In genomic region chr16:51592535-51592934, GRCh38 we compare ENCODE assay signal across 21 cellular contexts.
A peak's percentile ranks its signal among the peaks of the same experiment; 100 is the strongest.
DNase-seq lines count a peak whose midpoint lies in the region; ATAC-seq and TF ChIP-seq lines count a peak whose summit lies in the region.
"Had no signal": no experiment of that assay in that cellular context is flagged by ENCODE, and none has a peak within 500 bp of the region (broad histone marks: within the 10 kb centered on the region; RNA-seq: fewer than 3 reads in every experiment).

No MANE protein-coding gene starts in this region.

- TF ChIP-seq CTCF in foreskin keratinocyte (conservative IDR thresholded peaks at IDR 0.05) (no peak), parathyroid adenoma (IDR thresholded peaks at IDR 0.05) (no peak), spleen (IDR thresholded peaks at IDR 0.05 in 8 of 11, conservative IDR thresholded peaks at IDR 0.05 in 3 of 11) (no peak)

- no peaks in the 10 kb centered on the region for H3K4me1 Mint-ChIP-seq in activated T-cell treated with anti-CD3 and anti-CD28 coated beads, Interleukin-2, amount 50 U/mL, for 72 hours (ENCODE audit: low read depth)
- no peaks in the 10 kb centered on the region for H3K4me1 Mint-ChIP-seq in activated T-cell treated with anti-CD3 and anti-CD28 coated beads, Interleukin-2, amount 50 U/mL, for 24 hours (ENCODE audit: low read depth)

- H3K27me3 ChIP-seq in foreskin keratinocyte (peaks cover 13% of the 10 kb centered on the region), parathyroid adenoma (ENCODE audit: control insufficient read depth, insufficient read depth, low read length) (no peaks in the 10 kb centered on the region), spleen (replicated peaks in 1 of 7) (no peaks in the 10 kb centered on the region)
- H3K27me3 ChIP-seq: cardiac muscle cell, tibial artery had no signal

- no peak for TF ChIP-seq POLR2A in spleen (IDR thresholded peaks at IDR 0.05)

- no peak overlapping the region for H3K9ac ChIP-seq in parathyroid adenoma

- intact Hi-C loops in spleen (cut with DNase I; ENCODE audit: low total_unique reads), result no loop called here

- no peaks in the 10 kb centered on the region for H3K79me2 ChIP-seq in parathyroid adenoma

- WGBS in spleen, 5 donors, result 49 to 54% (median 50%) methylated on average over 7 of the region's 7 CpGs

- no peaks in the 10 kb centered on the region for H3K36me3 ChIP-seq in parathyroid adenoma (ENCODE audit: control insufficient read depth, insufficient read depth, low read length)
- H3K36me3 ChIP-seq in spleen, result no peaks in the 10 kb centered on the region
- H3K36me3 ChIP-seq: cardiac muscle cell, tibial artery had no signal

- H3K4me2 ChIP-seq in parathyroid adenoma (ENCODE audit: low read length), result peak overlapping the region; percentile 78

- H3K4me3 ChIP-seq in parathyroid adenoma (ENCODE audit: low read depth, low read length) (peak overlapping the region; percentile 49), spleen (no peak overlapping the region)
- H3K4me3 ChIP-seq: cardiac muscle cell, tibial artery had no signal

- H3K4me3 Mint-ChIP-seq in activated T-cell treated with anti-CD3 and anti-CD28 coated beads, Interleukin-2, amount 50 U/mL, for 72 hours, result no peak overlapping the region
- no peak overlapping the region for H3K4me3 Mint-ChIP-seq in activated T-cell treated with anti-CD3 and anti-CD28 coated beads, Interleukin-2, amount 50 U/mL, for 24 hours

- H3K9me3 ChIP-seq in parathyroid adenoma (ENCODE audit: control insufficient read depth, low read length), result no peaks in the 10 kb centered on the region
- H3K9me3 ChIP-seq in spleen, result peaks cover 0 to 4% (median 0%) of the 10 kb centered on the region in 8 donors
- H3K9me3 ChIP-seq: tibial artery had no signal

- H3K27me3 Mint-ChIP-seq in activated T-cell treated with anti-CD3 and anti-CD28 coated beads, Interleukin-2, amount 50 U/mL, for 72 hours (ENCODE audit: low read depth), result no peaks in the 10 kb centered on the region
- no peaks in the 10 kb centered on the region for H3K27me3 Mint-ChIP-seq in activated T-cell treated with anti-CD3 and anti-CD28 coated beads, Interleukin-2, amount 50 U/mL, for 24 hours

- ATAC-seq in foreskin keratinocyte, result peak; percentile 24
- ATAC-seq in activated T-cell treated with anti-CD3 and anti-CD28 coated beads, Interleukin-2, amount 50 U/mL, for 72 hours (replicated peaks in 1 of 2), result no peak
- ATAC-seq: left ventricle myocardium superior, sciatic nerve had no signal

- H3K4me1 ChIP-seq in foreskin keratinocyte, result no peaks in the 10 kb centered on the region
- H3K4me1 ChIP-seq in parathyroid adenoma, result no peaks in the 10 kb centered on the region
- H3K4me1 ChIP-seq in spleen, result no peaks in the 10 kb centered on the region
- H3K4me1 ChIP-seq: tibial artery had no signal

- no peaks in the 10 kb centered on the region for H3K36me3 Mint-ChIP-seq in activated T-cell treated with anti-CD3 and anti-CD28 coated beads, Interleukin-2, amount 50 U/mL, for 72 hours (ENCODE audit: insufficient read depth in 2 of 2)
- H3K36me3 Mint-ChIP-seq in activated T-cell treated with anti-CD3 and anti-CD28 coated beads, Interleukin-2, amount 50 U/mL, for 24 hours (ENCODE audit: low read depth), result no peaks in the 10 kb centered on the region

- H3K27ac ChIP-seq in foreskin keratinocyte (no peak overlapping the region), parathyroid adenoma (no peak overlapping the region), spleen (no peak overlapping the region)
- H3K27ac ChIP-seq: cardiac muscle cell, RWPE1, tibial artery had no signal

- peak; percentile 10 for DNase-seq in DMS79 (lab: John Stamatoyannopoulos, UW)
- peak; percentile 0 for DNase-seq in LHCN-M2 (ENCODE audit: low read depth)
- DNase-seq in foreskin keratinocyte, result no peak
- no peak for DNase-seq in spleen
- DNase-seq in activated T-cell treated with anti-CD3 and anti-CD28 coated beads, Interleukin-2, amount 50 U/mL, for 72 hours, result no peak
- no peak for DNase-seq in activated T-cell treated with anti-CD3 and anti-CD28 coated beads, Interleukin-2, amount 50 U/mL, for 24 hours
- DNase-seq: activated CD4-positive, CD25-positive, alpha-beta regulatory T cell treated with anti-CD3 and anti-CD28 coated beads, Interleukin-2, amount 50 U/mL, for 72 hours; C1 segment of cervical spinal cord; erythroblast; GF-D8; H7; left ventricle myocardium superior; NCI-H1436 treated with DMSO at 0.1 percent for 48 hours; stimulated activated CD4-positive, alpha-beta T cell treated with anti-CD3 and anti-CD28 coated beads, Interleukin-1b, Interleukin-23, amount 100 ng/mL, for 48 hours; stimulated activated naive CD4-positive, alpha-beta T cell treated with Interleukin-2 at 50 U/mL for 16 hours; T1000; tibial artery had no signal

- peaks cover 0 to 4% of the 10 kb centered on the region in 2 donors for H3K9me3 Mint-ChIP-seq in activated T-cell treated with anti-CD3 and anti-CD28 coated beads, Interleukin-2, amount 50 U/mL, for 72 hours
- peaks cover 4% of the 10 kb centered on the region for H3K9me3 Mint-ChIP-seq in activated T-cell treated with anti-CD3 and anti-CD28 coated beads, Interleukin-2, amount 50 U/mL, for 24 hours

- no peak overlapping the region for H2AFZ ChIP-seq in parathyroid adenoma

- H3K27ac Mint-ChIP-seq in activated T-cell treated with anti-CD3 and anti-CD28 coated beads, Interleukin-2, amount 50 U/mL, for 72 hours, result no peak overlapping the region
- H3K27ac Mint-ChIP-seq in activated T-cell treated with anti-CD3 and anti-CD28 coated beads, Interleukin-2, amount 50 U/mL, for 24 hours, result no peak overlapping the region

Comparison
In these comparisons a context has a peak if more than half of its experiments do, and no peak if none do; other contexts are left out.
1. DNase-seq: peak in DMS79 (single experiment) and LHCN-M2 (single experiment); none in foreskin keratinocyte (0 of 2), spleen (single experiment), activated T-cell treated with anti-CD3 and anti-CD28 coated beads, Interleukin-2, amount 50 U/mL, for 72 hours (0 of 2) and activated T-cell treated with anti-CD3 and anti-CD28 coated beads, Interleukin-2, amount 50 U/mL, for 24 hours (single experiment).